In the genomic region with DNA sequence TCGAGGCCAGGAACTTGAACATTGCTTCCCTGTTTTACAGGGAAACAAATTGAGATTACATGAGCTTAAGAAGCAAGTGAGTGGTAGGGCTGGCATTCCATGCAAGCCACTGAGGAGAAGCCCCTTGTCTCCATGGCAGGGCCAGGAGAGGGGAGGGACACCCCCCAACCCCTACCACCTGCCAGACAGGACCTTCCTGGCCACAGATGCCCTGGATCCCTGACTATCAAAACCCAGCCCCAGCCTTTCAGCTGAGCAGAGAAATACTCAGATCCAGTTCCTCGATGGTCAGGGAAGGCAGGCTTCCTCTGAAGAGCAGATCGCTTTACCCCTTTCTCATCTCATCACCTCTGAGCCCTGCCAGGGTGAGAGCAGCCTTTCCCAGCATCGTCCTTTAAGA, we compare ENCODE assay signal across 20 cellular contexts. TPM values are rescaled to one million over a fixed set of nuclear protein-coding genes. Genes with fewer than 3 reads are reported as not detected.
DNase-seq lines count a peak whose midpoint lies in the region; ATAC-seq and TF ChIP-seq lines count a peak whose summit lies in the region.
"Had no signal": no experiment of that assay in that cellular context is flagged by ENCODE, and none has a peak within 500 bp of the region (broad histone marks: within the 10 kb centered on the region; RNA-seq: fewer than 3 reads in every experiment).

No MANE protein-coding gene starts in this region.

- no peak for ATAC-seq in activated naive CD8-positive, alpha-beta T cell treated with anti-CD3 and anti-CD28 coated beads, Interleukin-2, amount 10 ng/mL, durations not matched to agents 7 days and 5 days (ENCODE audit: low read depth)
- ATAC-seq in activated naive CD8-positive, alpha-beta T cell treated with anti-CD3 and anti-CD28 coated beads, Interleukin-2, amount 50 U/mL, for 24 hours, result no peak
- no peak for ATAC-seq in HG02981 (IDR thresholded peaks at IDR 0.05; ENCODE audit: unreplicated experiment)
- ATAC-seq: HCT116 had no signal

- H3K4me1 Mint-ChIP-seq in activated naive CD8-positive, alpha-beta T cell treated with anti-CD3 and anti-CD28 coated beads, Interleukin-2, amount 10 ng/mL, durations not matched to agents 7 days and 5 days, result peaks cover 32% of the 10 kb centered on the region
- H3K4me1 Mint-ChIP-seq in activated naive CD8-positive, alpha-beta T cell treated with anti-CD3 and anti-CD28 coated beads, Interleukin-2, amount 50 U/mL, for 24 hours, result peaks cover 41% of the 10 kb centered on the region
- peaks cover 7% of the 10 kb centered on the region for H3K4me1 Mint-ChIP-seq in endodermal cell

- no peaks in the 10 kb centered on the region for H3K9me3 ChIP-seq in endodermal cell (ENCODE audit: control insufficient read depth, low read length)
- H3K9me3 ChIP-seq in thyroid gland, result no peaks in the 10 kb centered on the region
- H3K9me3 ChIP-seq: SK-N-SH had no signal

- no peaks in the 10 kb centered on the region for H3K27me3 Mint-ChIP-seq in activated naive CD8-positive, alpha-beta T cell treated with anti-CD3 and anti-CD28 coated beads, Interleukin-2, amount 10 ng/mL, durations not matched to agents 7 days and 5 days
- no peaks in the 10 kb centered on the region for H3K27me3 Mint-ChIP-seq in activated naive CD8-positive, alpha-beta T cell treated with anti-CD3 and anti-CD28 coated beads, Interleukin-2, amount 50 U/mL, for 24 hours
- no peaks in the 10 kb centered on the region for H3K27me3 Mint-ChIP-seq in endodermal cell (ENCODE audit: insufficient read depth)

- DNase-seq in activated naive CD8-positive, alpha-beta T cell treated with anti-CD3 and anti-CD28 coated beads, Interleukin-2, amount 10 ng/mL, durations not matched to agents 7 days and 5 days, result peak; percentile 23
- no peak for DNase-seq in activated naive CD8-positive, alpha-beta T cell treated with anti-CD3 and anti-CD28 coated beads, Interleukin-2, amount 50 U/mL, for 24 hours
- DNase-seq in GM13977 (ENCODE audit: low spot score) (peak; percentile 13), endodermal cell (peak; percentile 40), thyroid gland (no peak)
- DNase-seq in activated CD4-positive, CD25-positive, alpha-beta regulatory T cell (lab: John Stamatoyannopoulos, UW), result no peak
- DNase-seq: COR-L47, DMS 273 treated with DMSO at 0.1 percent for 48 hours, DND-41, NCI-H1694 treated with DMSO at 0.1 percent for 48 hours, NCI-H2227 treated with DMSO at 0.1 percent for 48 hours, NCI-H510A treated with DMSO at 0.1 percent for 48 hours, NCI-H774, OCI-M1, SHP77 treated with DMSO at 0.1 percent for 48 hours, SK-N-SH had no signal

- WGBS in endodermal cell (ENCODE audit: insufficient coverage in 1 of 2, insufficient read length in 1 of 2), 2 experiments, result 93% methylated on average over 3 to 4 of the region's 4 CpGs
- WGBS in thyroid gland, 2 donors, result 67 to 75% methylated on average over 2 to 4 of the region's 4 CpGs

- TF ChIP-seq POLR2A in thyroid gland (IDR thresholded peaks at IDR 0.05), result no peak

- H3K36me3 Mint-ChIP-seq in activated naive CD8-positive, alpha-beta T cell treated with anti-CD3 and anti-CD28 coated beads, Interleukin-2, amount 10 ng/mL, durations not matched to agents 7 days and 5 days, result peaks cover under 1% of the 10 kb centered on the region
- H3K36me3 Mint-ChIP-seq in activated naive CD8-positive, alpha-beta T cell treated with anti-CD3 and anti-CD28 coated beads, Interleukin-2, amount 50 U/mL, for 24 hours (ENCODE audit: low read depth), result no peaks in the 10 kb centered on the region
- H3K36me3 Mint-ChIP-seq in endodermal cell (ENCODE audit: low read depth), result no peaks in the 10 kb centered on the region

- H3K4me3 Mint-ChIP-seq in activated naive CD8-positive, alpha-beta T cell treated with anti-CD3 and anti-CD28 coated beads, Interleukin-2, amount 10 ng/mL, durations not matched to agents 7 days and 5 days, result no peak overlapping the region
- no peak overlapping the region for H3K4me3 Mint-ChIP-seq in activated naive CD8-positive, alpha-beta T cell treated with anti-CD3 and anti-CD28 coated beads, Interleukin-2, amount 50 U/mL, for 24 hours
- H3K4me3 Mint-ChIP-seq in endodermal cell, result no peak overlapping the region
- H3K4me3 Mint-ChIP-seq: CD14-positive monocyte had no signal

- H3K4me1 ChIP-seq in endodermal cell (ENCODE audit: control insufficient read depth, insufficient read depth, low read length) (peaks cover 5% of the 10 kb centered on the region), thyroid gland (peaks cover 22 to 51% of the 10 kb centered on the region in 2 donors)

- no peak for TF ChIP-seq CTCF in GM13977 (IDR thresholded peaks at IDR 0.05; ENCODE audit: extremely low read depth, insufficient read depth, missing control alignments)
- TF ChIP-seq CTCF in endodermal cell (conservative IDR thresholded peaks at IDR 0.05), result no peak
- no peak for TF ChIP-seq CTCF in thyroid gland (IDR thresholded peaks at IDR 0.05)

- H3K9me3 Mint-ChIP-seq in activated naive CD8-positive, alpha-beta T cell treated with anti-CD3 and anti-CD28 coated beads, Interleukin-2, amount 10 ng/mL, durations not matched to agents 7 days and 5 days, result no peaks in the 10 kb centered on the region
- no peaks in the 10 kb centered on the region for H3K9me3 Mint-ChIP-seq in activated naive CD8-positive, alpha-beta T cell treated with anti-CD3 and anti-CD28 coated beads, Interleukin-2, amount 50 U/mL, for 24 hours
- H3K9me3 Mint-ChIP-seq in endodermal cell, result no peaks in the 10 kb centered on the region
- H3K9me3 Mint-ChIP-seq: CD14-positive monocyte had no signal

- in situ Hi-C loops in GM13977 (cut with MboI; ENCODE audit: low pct_unique_long_range_greater_than_20kb, low sequenced_read_pairs, unreplicated experiment), result loop anchor here (10.0 kb wide), 1 partner anchor 420 kb away; no protein-coding TSS in a partner anchor

- H3K36me3 ChIP-seq in endodermal cell (ENCODE audit: control insufficient read depth, insufficient read depth, low read length) (no peaks in the 10 kb centered on the region), thyroid gland (no peaks in the 10 kb centered on the region)

- H3K27ac Mint-ChIP-seq in activated naive CD8-positive, alpha-beta T cell treated with anti-CD3 and anti-CD28 coated beads, Interleukin-2, amount 10 ng/mL, durations not matched to agents 7 days and 5 days, result no peak overlapping the region
- no peak overlapping the region for H3K27ac Mint-ChIP-seq in activated naive CD8-positive, alpha-beta T cell treated with anti-CD3 and anti-CD28 coated beads, Interleukin-2, amount 50 U/mL, for 24 hours
- no peak overlapping the region for H3K27ac Mint-ChIP-seq in endodermal cell

- POLR2A ChIA-PET in activated naive CD8-positive, alpha-beta T cell treated with anti-CD3 and anti-CD28 coated beads, Interleukin-2, amount 10 ng/mL, durations not matched to agents 7 days and 5 days (lab: Charles Lee), result no interaction called here

- H3K4me3 ChIP-seq in endodermal cell (ENCODE audit: low read length) (no peak overlapping the region), thyroid gland (replicated peaks in 1 of 3) (no peak overlapping the region)

- H3K27ac ChIP-seq in endodermal cell (ENCODE audit: low read depth, low read length) (no peak overlapping the region), thyroid gland (peak overlapping the region; percentile 77 to 90 (median 82))

- H3K9ac ChIP-seq in endodermal cell (ENCODE audit: extremely low read depth, low read length, poor library complexity, severe bottlenecking), result no peak overlapping the region
- H3K9ac ChIP-seq: SK-N-SH had no signal

- intact Hi-C loops in thyroid gland (cut with DNase I), result loop anchor here (5.0 kb wide), 1 partner anchor 182 kb away; no protein-coding TSS in a partner anchor

- H3K27me3 ChIP-seq in endodermal cell (ENCODE audit: control insufficient read depth, insufficient read depth, low read length, poor library complexity, severe bottlenecking), result no peaks in the 10 kb centered on the region
- H3K27me3 ChIP-seq in thyroid gland, result no peaks in the 10 kb centered on the region

RNA-seq across cellular contexts. Expression of a gene that starts 53.8 kb away (rescaled TPM):
- not detected for total RNA-seq in activated naive CD8-positive, alpha-beta T cell treated with anti-CD3 and anti-CD28 coated beads, Interleukin-2, amount 10 ng/mL, durations not matched to agents 7 days and 5 days
- not detected for total RNA-seq in endodermal cell
- polyA plus RNA-seq in endodermal cell (2013, experiment 1 of 2), result not detected
- not detected for polyA plus RNA-seq in endodermal cell (2013, experiment 2 of 2)
- total RNA-seq in thyroid gland, result not detected
- total RNA-seq: A673 had no signal
- polyA plus RNA-seq: CD14-positive monocyte, SK-N-SH had no signal

Comparison
In these comparisons a context has a peak if more than half of its experiments do, and no peak if none do; other contexts are left out.
1. DNase-seq: peak in activated naive CD8-positive, alpha-beta T cell treated with anti-CD3 and anti-CD28 coated beads, Interleukin-2, amount 10 ng/mL, durations not matched to agents 7 days and 5 days (single experiment), GM13977 (single experiment) and endodermal cell (single experiment); none in activated naive CD8-positive, alpha-beta T cell treated with anti-CD3 and anti-CD28 coated beads, Interleukin-2, amount 50 U/mL, for 24 hours (single experiment), thyroid gland (0 of 2) and activated CD4-positive, CD25-positive, alpha-beta regulatory T cell (0 of 4).